Comparison of ENCODE assay signal across 22 cellular contexts in the genomic region with DNA sequence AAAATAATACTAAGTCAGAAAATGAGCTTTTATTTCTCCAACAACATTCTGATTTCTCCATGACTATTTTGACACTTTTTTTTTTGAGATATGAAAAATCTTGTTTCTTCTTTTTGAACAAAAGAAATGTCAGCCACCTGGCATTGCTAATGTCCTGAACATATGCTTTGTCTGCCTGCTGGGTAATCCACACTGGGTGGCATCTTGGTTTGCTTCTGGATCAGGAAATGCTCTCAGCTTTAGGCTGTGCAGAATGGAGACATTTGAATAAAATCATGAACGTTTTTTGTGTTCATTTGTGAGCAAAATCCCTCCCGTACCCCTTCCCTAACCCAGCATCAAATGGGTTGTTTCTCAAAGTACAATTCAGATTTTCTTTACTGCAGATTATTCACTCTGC.
"Had no signal": no experiment of that assay in that cellular context is flagged by ENCODE, and none has a peak within 500 bp of the region (broad histone marks: within the 10 kb centered on the region; RNA-seq: fewer than 3 reads in every experiment).

No MANE protein-coding gene starts in this region.

- DNase-seq: activated CD4-positive, alpha-beta memory T cell treated with anti-CD3 and anti-CD28 coated beads, Interleukin-2, amount 10 ng/mL, durations not matched to agents 7 days and 5 days; activated CD4-positive, alpha-beta T cell treated with anti-CD3 and anti-CD28 coated beads for 48 hours; activated CD4-positive, CD25-positive, alpha-beta regulatory T cell; activated CD8-positive, alpha-beta memory T cell treated with anti-CD3 and anti-CD28 coated beads, Interleukin-2, amount 10 ng/mL, durations not matched to agents 7 days and 5 days; activated naive CD4-positive, alpha-beta T cell; activated naive CD8-positive, alpha-beta T cell treated with anti-CD3 and anti-CD28 coated beads for 36 hours; amniotic stem cell; brain microvascular endothelial cell; central memory CD4-positive, alpha-beta T cell; heart right ventricle; mucosa of descending colon; naive B cell; spleen; stimulated activated CD4-positive, alpha-beta T cell treated with anti-CD3 and anti-CD28 coated beads, Interleukin-1b, Interleukin-23, amount 100 ng/mL, for 48 hours; stimulated activated CD8-positive, alpha-beta memory T cell treated with anti-CD3 and anti-CD28 coated beads, Interleukin-4, amount 100 ng/mL, for 48 hours; stimulated activated naive CD4-positive, alpha-beta T cell; T1000 had no signal

- H3K9me3 ChIP-seq: heart right ventricle, mucosa of descending colon, neutrophil, spleen had no signal

- H3K36me3 ChIP-seq: brain microvascular endothelial cell, heart right ventricle, neutrophil, spleen had no signal

- H3K4me1 ChIP-seq: parathyroid adenoma, spleen had no signal

- H3K27me3 ChIP-seq: brain microvascular endothelial cell, heart right ventricle, neutrophil, spleen had no signal

- ATAC-seq: activated CD8-positive, alpha-beta memory T cell treated with anti-CD3 and anti-CD28 coated beads, Interleukin-2, amount 10 ng/mL, durations not matched to agents 7 days and 5 days; activated T-helper 17 cell treated with anti-CD3 and anti-CD28 coated beads, Interleukin-2, amount 50 U/mL, for 72 hours; heart right ventricle; mucosa of descending colon; sciatic nerve had no signal

- H2AFZ ChIP-seq: parathyroid adenoma had no signal

- H3K4me3 ChIP-seq: coronary artery, heart right ventricle, mucosa of descending colon, spleen had no signal

- H3K27ac ChIP-seq: coronary artery, heart right ventricle, neutrophil, parathyroid adenoma, spleen had no signal

- H3K9ac ChIP-seq: parathyroid adenoma had no signal
